ENCODE assay signal across 8 cellular contexts in genomic region chr11:65616575-65617001, GRCh38. TPM values are rescaled to one million over a fixed set of nuclear protein-coding genes. Genes with fewer than 3 reads are reported as not detected.
A peak's percentile ranks its signal among the peaks of the same experiment; 100 is the strongest.
DNase-seq lines count a peak whose midpoint lies in the region; ATAC-seq and TF ChIP-seq lines count a peak whose summit lies in the region.

No MANE protein-coding gene starts in this region.

- DNase-seq in BE2C = no peak
- no peak for DNase-seq in NB4 (ENCODE audit: low read depth)
- no peak for DNase-seq in dorsolateral prefrontal cortex
- DNase-seq in nephron progenitor cell = no peak
- DNase-seq in HT-29 (ENCODE audit: low spot score) = no peak

- ATAC-seq in GM18520 (IDR thresholded peaks at IDR 0.05; ENCODE audit: unreplicated experiment) (no peak), GM18909 (IDR thresholded peaks at IDR 0.05; ENCODE audit: poor library complexity, unreplicated experiment) (no peak), HG02571 (IDR thresholded peaks at IDR 0.05; ENCODE audit: unreplicated experiment) (no peak)

- H3K4me3 ChIP-seq in BE2C (ENCODE audit: low read depth, low read length) (peak overlapping the region; percentile 65), NB4 (ENCODE audit: low read depth, low read length) (peak overlapping the region; percentile 89), dorsolateral prefrontal cortex (peak overlapping the region; percentile 76 to 100 (median 98))

- H3K9me3 Mint-ChIP-seq in nephron progenitor cell = no peaks in the 10 kb centered on the region

- H3K4me1 Mint-ChIP-seq in nephron progenitor cell = peaks cover 28% of the 10 kb centered on the region

- H3K27ac Mint-ChIP-seq in nephron progenitor cell = peak overlapping the region; percentile 98

- no peak for TF ChIP-seq POLR2A in NB4 (IDR thresholded peaks at IDR 0.05; ENCODE audit: extremely low read depth, insufficient read length)

- H3K9me3 ChIP-seq in BE2C = no peaks in the 10 kb centered on the region

- H3K27me3 ChIP-seq in BE2C (no peaks in the 10 kb centered on the region), dorsolateral prefrontal cortex (no peaks in the 10 kb centered on the region)

- no peaks in the 10 kb centered on the region for H3K4me1 ChIP-seq in BE2C

- H3K27me3 Mint-ChIP-seq in nephron progenitor cell (ENCODE audit: low read depth, poor library complexity) = no peaks in the 10 kb centered on the region

- intact Hi-C loops in dorsolateral prefrontal cortex (cut with DNase I) = loop anchor here (5.0 kb wide), 2 partner anchors 36 to 651 kb away; partner anchors contain the start of gene RAB1B (in 1 of the 2)

- H3K27ac ChIP-seq in dorsolateral prefrontal cortex = peak overlapping the region in 19 of 59 donors; percentile 88 to 99 (median 98)

- peaks cover 10% of the 10 kb centered on the region for H3K36me3 Mint-ChIP-seq in nephron progenitor cell (ENCODE audit: low read depth)

- no peaks in the 10 kb centered on the region; the same call in 1 of the 2 replicates for H3K36me3 ChIP-seq in BE2C

- peak overlapping the region; percentile 96 for H3K4me3 Mint-ChIP-seq in nephron progenitor cell

- no peak for TF ChIP-seq CTCF in BE2C (IDR thresholded peaks at IDR 0.05; ENCODE audit: low read depth, low read length)
- TF ChIP-seq CTCF in NB4 (IDR thresholded peaks at IDR 0.05; ENCODE audit: low read depth, low read length) = no peak
- no peak for TF ChIP-seq CTCF in dorsolateral prefrontal cortex (IDR thresholded peaks at IDR 0.05 in 54 of 56, conservative IDR thresholded peaks at IDR 0.05 in 2 of 56; ENCODE audit: low read depth in 1 of 56, partially characterized antibody in 56 of 56)
- no peak for TF ChIP-seq CTCF in nephron progenitor cell (IDR thresholded peaks at IDR 0.05)

RNA-seq across cellular contexts. Expression of gene PCNX3, which starts 1.0 kb away (rescaled TPM):
- polyA plus RNA-seq in BE2C (2012; ENCODE audit: insufficient read depth, insufficient read length, low read depth) = 84.2 TPM
- total RNA-seq in dorsolateral prefrontal cortex = 10 to 100 TPM; 25.1 to 44.9 (median 31.2) TPM
- 87.6 and 102 TPM in 2 replicates for total RNA-seq in HT-29 (2014; rRNA removed; shearing (Covaris generic))

RNA-seq across cellular contexts. Expression of gene MAP3K11, which starts 2.6 kb away (rescaled TPM):
- 38.5 TPM for polyA plus RNA-seq in BE2C (2012; ENCODE audit: insufficient read depth, insufficient read length, low read depth)
- total RNA-seq in dorsolateral prefrontal cortex = 100 to 1,000 TPM in 4 of 120 experiments, 10 to 100 TPM in 116; 30.9 to 133 (median 57.4) TPM
- 129 and 134 TPM in 2 replicates for total RNA-seq in HT-29 (2014; rRNA removed; shearing (Covaris generic))

RNA-seq across cellular contexts. Expression of gene KCNK7, which starts 21.0 kb away (rescaled TPM):
- polyA plus RNA-seq in BE2C (2012; ENCODE audit: insufficient read depth, insufficient read length, low read depth) = 2.2 TPM
- 10 to 100 TPM in 3 of 120 experiments, 1 to 10 TPM in 114, under 1 TPM in 3; 0.74 to 10.5 (median 4.1) TPM for total RNA-seq in dorsolateral prefrontal cortex
- total RNA-seq in HT-29 (2014; rRNA removed; shearing (Covaris generic)) = 1.2 and 2.5 TPM in 2 replicates

RNA-seq across cellular contexts. Expression of gene SIPA1, which starts 21.3 kb away (rescaled TPM):
- polyA plus RNA-seq in BE2C (2012; ENCODE audit: insufficient read depth, insufficient read length, low read depth) = 10.8 TPM
- 10 to 100 TPM in 119 of 120 experiments, 1 to 10 TPM in 1; 8.6 to 68.2 (median 26.7) TPM for total RNA-seq in dorsolateral prefrontal cortex
- 79.1 and 95.3 TPM in 2 replicates for total RNA-seq in HT-29 (2014; rRNA removed; shearing (Covaris generic))

RNA-seq across cellular contexts. Expression of gene EHBP1L1, which starts 40.7 kb away (rescaled TPM):
- polyA plus RNA-seq in BE2C (2012; ENCODE audit: insufficient read depth, insufficient read length, low read depth) = 3.9 TPM
- total RNA-seq in dorsolateral prefrontal cortex = 10 to 100 TPM; 17.3 to 49.0 (median 28.4) TPM
- total RNA-seq in HT-29 (2014; rRNA removed; shearing (Covaris generic)) = 125 and 149 TPM in 2 replicates
